Comparison of ENCODE assay signal across 11 cellular contexts in genomic region chr21:42609806-42610205, GRCh38. TPM values are rescaled to one million over a fixed set of nuclear protein-coding genes. Genes with fewer than 3 reads are reported as not detected.
DNase-seq lines count a peak whose midpoint lies in the region; ATAC-seq and TF ChIP-seq lines count a peak whose summit lies in the region.
"Had no signal": no experiment of that assay in that cellular context is flagged by ENCODE, and none has a peak within 500 bp of the region (broad histone marks: within the 10 kb centered on the region; RNA-seq: fewer than 3 reads in every experiment).

No MANE protein-coding gene starts in this region.

- no peaks in the 10 kb centered on the region for H3K36me3 ChIP-seq in tibial artery

- intact Hi-C loops in tibial artery (cut with DNase I; ENCODE audit: low total_unique reads) = no loop called here

- peak; percentile 21 for DNase-seq in RKO (ENCODE audit: low spot score)
- peak; percentile 67 for DNase-seq in activated naive CD8-positive, alpha-beta T cell treated with anti-CD3 and anti-CD28 coated beads for 36 hours
- peak; percentile 38 to 40 for DNase-seq in stimulated activated CD8-positive, alpha-beta memory T cell treated with anti-CD3 and anti-CD28 coated beads, Interleukin-2, amount 100 ng/mL, for 48 hours (ENCODE audit: low read depth in 2 of 2)
- no peak for DNase-seq in D341Med (ENCODE audit: low spot score)
- DNase-seq in tibial artery = no peak
- DNase-seq: GDM1, NCI-H146 had no signal

- peak overlapping the region; percentile 25 for H3K4me3 Mint-ChIP-seq in activated naive CD8-positive, alpha-beta T cell treated with anti-CD3 and anti-CD28 coated beads for 36 hours
- H3K4me3 Mint-ChIP-seq: neural crest cell had no signal

- H3K9me3 ChIP-seq in tibial artery = peaks cover 0 to 26% (median 13%) of the 10 kb centered on the region in 3 donors

- H3K27me3 ChIP-seq in tibial artery = no peaks in the 10 kb centered on the region

- peaks cover 4% of the 10 kb centered on the region for H3K4me1 Mint-ChIP-seq in activated naive CD8-positive, alpha-beta T cell treated with anti-CD3 and anti-CD28 coated beads for 36 hours
- H3K4me1 Mint-ChIP-seq: neural crest cell had no signal

- H3K27ac ChIP-seq in tibial artery = no peak overlapping the region

- peaks cover 3% of the 10 kb centered on the region for H3K36me3 Mint-ChIP-seq in activated naive CD8-positive, alpha-beta T cell treated with anti-CD3 and anti-CD28 coated beads for 36 hours

- H3K4me1 ChIP-seq in tibial artery = no peaks in the 10 kb centered on the region

- no peak overlapping the region for H3K4me3 ChIP-seq in tibial artery

- no peaks in the 10 kb centered on the region for H3K27me3 Mint-ChIP-seq in activated naive CD8-positive, alpha-beta T cell treated with anti-CD3 and anti-CD28 coated beads for 36 hours

- peaks cover 20% of the 10 kb centered on the region for H3K9me3 Mint-ChIP-seq in activated naive CD8-positive, alpha-beta T cell treated with anti-CD3 and anti-CD28 coated beads for 36 hours

- no peak for TF ChIP-seq CTCF in tibial artery (IDR thresholded peaks at IDR 0.05)

- peak; percentile 67 for ATAC-seq in GM18502 (IDR thresholded peaks at IDR 0.05; ENCODE audit: poor library complexity, unreplicated experiment)
- ATAC-seq in HG03135 (IDR thresholded peaks at IDR 0.05; ENCODE audit: unreplicated experiment) = no peak
- ATAC-seq: Panc1 had no signal

- H3K27ac Mint-ChIP-seq in activated naive CD8-positive, alpha-beta T cell treated with anti-CD3 and anti-CD28 coated beads for 36 hours = peak overlapping the region; percentile 73

RNA-seq across cellular contexts. Expression of gene PDE9A, which starts 43.6 kb away (rescaled TPM):
- total RNA-seq in activated naive CD8-positive, alpha-beta T cell treated with anti-CD3 and anti-CD28 coated beads for 36 hours = 1 to 10 TPM; 6.5 to 7.7 TPM

Comparison
In these comparisons a context has a peak if more than half of its experiments do, and no peak if none do; other contexts are left out.
1. DNase-seq: peak in RKO (single experiment), activated naive CD8-positive, alpha-beta T cell treated with anti-CD3 and anti-CD28 coated beads for 36 hours (single experiment) and stimulated activated CD8-positive, alpha-beta memory T cell treated with anti-CD3 and anti-CD28 coated beads, Interleukin-2, amount 100 ng/mL, for 48 hours (2 of 2); none in D341Med (single experiment) and tibial artery (0 of 2).